Comparison of ENCODE assay signal across 10 cellular contexts in genomic region chr16:23408242-23409201, GRCh38. TPM values are rescaled to one million over a fixed set of nuclear protein-coding genes. Genes with fewer than 3 reads are reported as not detected.
A peak's percentile ranks its signal among the peaks of the same experiment; 100 is the strongest.
DNase-seq lines count a peak whose midpoint lies in the region; ATAC-seq, FAIRE-seq and TF ChIP-seq lines count a peak whose summit lies in the region.
"Had no signal": no experiment of that assay in that cellular context is flagged by ENCODE, and none has a peak within 500 bp of the region (broad histone marks: within the 10 kb centered on the region; RNA-seq: fewer than 3 reads in every experiment).

No MANE protein-coding gene starts in this region.

- peak; percentile 32 for DNase-seq in NCI-H510A treated with DMSO at 0.1 percent for 48 hours (lab: John Stamatoyannopoulos, UW)
- no peak for DNase-seq in NCI-H510A (lab: John Stamatoyannopoulos, UW)
- DNase-seq in adrenal gland, result peak in 4 of 7 donors; percentile 12 to 72 (median 20)
- peak; percentile 55 for DNase-seq in urothelium cell line (ENCODE audit: low spot score)
- no peak for DNase-seq in CD14-positive monocyte (ENCODE audit: low spot score)
- no peak for DNase-seq in activated naive CD8-positive, alpha-beta T cell treated with anti-CD3 and anti-CD28 coated beads for 36 hours

- peaks cover 76 to 87% of the 10 kb centered on the region in 2 donors for H3K36me3 Mint-ChIP-seq in CD14-positive monocyte
- H3K36me3 Mint-ChIP-seq in activated naive CD8-positive, alpha-beta T cell treated with anti-CD3 and anti-CD28 coated beads for 36 hours, result peaks cover 5% of the 10 kb centered on the region

- TF ChIP-seq CTCF in adrenal gland (IDR thresholded peaks at IDR 0.05) (no peak), CD14-positive monocyte (IDR thresholded peaks at IDR 0.05) (no peak)

- H3K4me1 ChIP-seq in adrenal gland (replicated peaks in 1 of 2) (no peaks in the 10 kb centered on the region), iPS-20b (ENCODE audit: insufficient read depth, low read length) (peaks cover 22% of the 10 kb centered on the region; the same call in 1 of the 2 replicates)

- H3K9me3 ChIP-seq in adrenal gland (replicated peaks in 1 of 3) (no peaks in the 10 kb centered on the region), iPS-20b (ENCODE audit: insufficient read depth, low read depth, low read length) (no peaks in the 10 kb centered on the region)

- H3K27ac Mint-ChIP-seq in CD14-positive monocyte, result peak overlapping the region in 1 of 7 donors; percentile 52
- H3K27ac Mint-ChIP-seq in activated naive CD8-positive, alpha-beta T cell treated with anti-CD3 and anti-CD28 coated beads for 36 hours, result no peak overlapping the region
- H3K27ac Mint-ChIP-seq: stimulated activated naive CD8-positive, alpha-beta T cell treated with anti-CD3 and anti-CD28 coated beads, Interleukin-15, Interleukin-2, amounts not matched to agents 100 ng/mL and 50 ng/mL, for 24 hours had no signal

- no peaks in the 10 kb centered on the region for H3K9me3 Mint-ChIP-seq in CD14-positive monocyte
- no peaks in the 10 kb centered on the region for H3K9me3 Mint-ChIP-seq in activated naive CD8-positive, alpha-beta T cell treated with anti-CD3 and anti-CD28 coated beads for 36 hours
- H3K9me3 Mint-ChIP-seq: stimulated activated naive CD8-positive, alpha-beta T cell treated with anti-CD3 and anti-CD28 coated beads, Interleukin-15, Interleukin-2, amounts not matched to agents 100 ng/mL and 50 ng/mL, for 24 hours had no signal

- H3K9ac ChIP-seq in iPS-20b (ENCODE audit: low read depth, low read length), result peak overlapping the region; percentile 53; the same call in 1 of the 2 replicates

- ATAC-seq in HG02852 (IDR thresholded peaks at IDR 0.05; ENCODE audit: unreplicated experiment), result no peak

- H3K36me3 ChIP-seq in adrenal gland (replicated peaks in 1 of 2) (peaks cover 0 to 58% of the 10 kb centered on the region in 2 donors), iPS-20b (ENCODE audit: insufficient read depth, low read depth, low read length) (peaks cover 64% of the 10 kb centered on the region)

- FAIRE-seq in urothelium cell line (lab: Jason Lieb, UNC), result no peak
- FAIRE-seq: islet of Langerhans had no signal

- H3K27me3 ChIP-seq in adrenal gland (no peaks in the 10 kb centered on the region), iPS-20b (ENCODE audit: insufficient read depth, low read length) (no peaks in the 10 kb centered on the region)

- no peaks in the 10 kb centered on the region for H3K4me1 Mint-ChIP-seq in CD14-positive monocyte
- H3K4me1 Mint-ChIP-seq in activated naive CD8-positive, alpha-beta T cell treated with anti-CD3 and anti-CD28 coated beads for 36 hours, result no peaks in the 10 kb centered on the region

- no peak for TF ChIP-seq POLR2A in adrenal gland (IDR thresholded peaks at IDR 0.05)

- 85 to 95% (median 90%) methylated on average over 11 to 23 of the region's 24 CpGs for WGBS in adrenal gland, 4 donors

- H3K27ac ChIP-seq in adrenal gland (peak overlapping the region in 1 of 5 donors; percentile 7), iPS-20b (ENCODE audit: low read length) (no peak overlapping the region)

- peaks cover 0 to 2% (median 0%) of the 10 kb centered on the region in 3 donors for H3K27me3 Mint-ChIP-seq in CD14-positive monocyte (ENCODE audit: low read depth in 3 of 3)
- H3K27me3 Mint-ChIP-seq in activated naive CD8-positive, alpha-beta T cell treated with anti-CD3 and anti-CD28 coated beads for 36 hours, result no peaks in the 10 kb centered on the region
- H3K27me3 Mint-ChIP-seq: stimulated activated naive CD8-positive, alpha-beta T cell treated with anti-CD3 and anti-CD28 coated beads, Interleukin-15, Interleukin-2, amounts not matched to agents 100 ng/mL and 50 ng/mL, for 24 hours had no signal

- H3K4me3 Mint-ChIP-seq in CD14-positive monocyte, result no peak overlapping the region
- no peak overlapping the region for H3K4me3 Mint-ChIP-seq in activated naive CD8-positive, alpha-beta T cell treated with anti-CD3 and anti-CD28 coated beads for 36 hours
- H3K4me3 Mint-ChIP-seq: stimulated activated naive CD8-positive, alpha-beta T cell treated with anti-CD3 and anti-CD28 coated beads, Interleukin-15, Interleukin-2, amounts not matched to agents 100 ng/mL and 50 ng/mL, for 24 hours had no signal

- intact Hi-C loops in adrenal gland (cut with DNase I) (no loop called here), CD14-positive monocyte (cut with micrococcal nuclease) (no loop called here)

- H3K4me3 ChIP-seq in adrenal gland (no peak overlapping the region), iPS-20b (ENCODE audit: low read length) (no peak overlapping the region)

RNA-seq across cellular contexts. Expression of gene COG7, which starts 44.5 kb away (rescaled TPM):
- 10 to 100 TPM; 10.7 to 25.7 (median 21.4) TPM for total RNA-seq in adrenal gland
- polyA plus RNA-seq in adrenal gland (10 to 100 TPM; 19.2 to 50.1 (median 37.3) TPM), CD14-positive monocyte (1 to 10 TPM; 6.6 to 8.0 TPM)
- total RNA-seq in activated naive CD8-positive, alpha-beta T cell treated with anti-CD3 and anti-CD28 coated beads for 36 hours, result 10 to 100 TPM; 14.0 to 14.1 TPM

Comparison
In these comparisons a context has a peak if more than half of its experiments do, and no peak if none do; other contexts are left out.
1. DNase-seq: peak in NCI-H510A treated with DMSO at 0.1 percent for 48 hours (single experiment), adrenal gland (4 of 7) and urothelium cell line (single experiment); none in NCI-H510A (single experiment), CD14-positive monocyte (single experiment) and activated naive CD8-positive, alpha-beta T cell treated with anti-CD3 and anti-CD28 coated beads for 36 hours (single experiment).